In genomic region chr6:64712606-64713005, GRCh38 we compare ENCODE assay signal across 31 cellular contexts.
"Had no signal": no experiment of that assay in that cellular context is flagged by ENCODE, and none has a peak within 500 bp of the region (broad histone marks: within the 10 kb centered on the region; RNA-seq: fewer than 3 reads in every experiment).

No MANE protein-coding gene starts in this region.

- H3K36me3 ChIP-seq: MG63, Peyer's patch, SJSA1 had no signal

- H3K9ac ChIP-seq: KMS-11 had no signal

- H3K9me3 ChIP-seq: body of pancreas, MG63, Peyer's patch, SJSA1 had no signal

- FAIRE-seq: bronchial epithelial cell had no signal

- H3K4me2 ChIP-seq: KMS-11 had no signal

- H3K27ac ChIP-seq: body of pancreas, KMS-11, Peyer's patch, SJSA1 had no signal

- H3K4me3 ChIP-seq: body of pancreas, MG63, Peyer's patch, SJSA1 had no signal

- ATAC-seq: activated naive CD4-positive, alpha-beta T cell treated with anti-CD3 and anti-CD28 coated beads, Interleukin-2, amount 50 U/mL, for 72 hours; activated naive CD8-positive, alpha-beta T cell treated with anti-CD3 and anti-CD28 coated beads, Interleukin-2, amount 50 U/mL, for 24 hours; activated T-cell treated with anti-CD3 and anti-CD28 coated beads, Interleukin-2, amount 50 U/mL, for 4 hours; body of pancreas; SK-N-SH treated with all-trans-retinoic acid at 6 μM for 48 hours had no signal

- H3K27me3 ChIP-seq: body of pancreas, MG63, Peyer's patch, SJSA1 had no signal

- DNase-seq: activated B cell treated with CpG ODN at 0.5 μM for 24 hours; activated CD4-positive, alpha-beta memory T cell treated with anti-CD3 and anti-CD28 coated beads for 36 hours; activated CD4-positive, alpha-beta T cell treated with anti-CD3 and anti-CD28 coated beads for 1 hour; activated CD4-positive, alpha-beta T cell treated with anti-CD3 and anti-CD28 coated beads, Interleukin-2, amount 10 ng/mL, durations not matched to agents 24 days and 14 days; activated CD8-positive, alpha-beta memory T cell treated with anti-CD3 and anti-CD28 coated beads for 24 hours; activated effector memory CD4-positive, alpha-beta T cell treated with anti-CD3 and anti-CD28 coated beads, Interleukin-2, amount 50 U/mL, for 16 hours; activated naive CD4-positive, alpha-beta T cell treated with Interleukin-2 at 50 U/mL for 16 hours; activated naive CD8-positive, alpha-beta T cell treated with anti-CD3 and anti-CD28 coated beads, Interleukin-2, amount 50 U/mL, for 24 hours; activated T-cell treated with anti-CD3 and anti-CD28 coated beads, Interleukin-2, amount 50 U/mL, for 4 hours; amygdala; body of pancreas; central memory CD4-positive, alpha-beta T cell; MG63; MV-4-11; NCI-H1092 treated with DMSO at 0.1 percent for 48 hours; NCI-H1417 treated with DMSO at 0.1 percent for 48 hours; NCI-H1694; NCI-H2029; NCI-H2107; NCI-H2171 treated with DMSO at 0.1 percent for 48 hours; NCI-H345; NCI-H510A; NCI-H526 treated with DMSO at 0.1 percent for 48 hours; NCI-H82; Peyer's patch; SHP77 had no signal

- H3K4me1 ChIP-seq: body of pancreas, Peyer's patch, SJSA1 had no signal
